In the genomic region with DNA sequence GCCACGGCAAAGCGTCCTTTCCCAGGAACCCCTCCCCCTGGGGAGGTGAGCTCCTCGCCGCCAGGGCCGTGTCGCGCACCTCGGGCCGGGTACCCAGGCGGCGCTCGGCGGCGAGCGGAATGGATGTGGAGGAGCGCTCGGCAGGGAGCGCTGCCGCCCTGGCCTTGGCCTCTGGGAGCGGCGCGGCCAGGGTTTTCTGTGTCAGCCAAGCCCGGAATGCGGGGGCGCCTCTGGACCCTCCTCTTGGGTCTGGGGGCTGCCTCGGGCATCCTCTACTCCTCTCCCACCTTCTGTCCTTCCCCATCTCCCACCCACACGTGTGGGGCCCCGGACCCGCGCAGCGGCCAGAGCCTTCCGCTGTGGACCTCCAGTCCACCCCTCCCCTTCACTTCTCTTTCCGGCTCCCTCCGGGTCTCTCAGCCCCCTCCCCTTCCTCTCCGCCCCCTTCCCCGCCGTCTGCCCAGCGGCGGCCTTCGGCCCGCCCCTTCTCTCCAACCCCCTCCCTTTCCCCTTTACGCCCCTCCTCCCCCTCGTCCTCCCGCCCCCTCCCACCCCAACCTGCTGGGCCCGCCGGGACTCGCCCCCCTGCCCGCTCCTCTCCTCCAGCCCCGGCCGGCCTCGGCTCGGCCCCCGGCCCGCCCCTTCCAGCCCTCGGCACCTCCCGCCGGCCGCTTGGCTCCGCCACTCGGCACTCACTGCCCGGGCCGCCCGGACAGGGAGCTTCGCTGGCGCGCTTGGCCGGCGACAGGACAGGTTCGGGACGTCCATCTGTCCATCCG, we compare ENCODE assay signal across 8 cellular contexts. TPM values are rescaled to one million over a fixed set of nuclear protein-coding genes. Genes with fewer than 3 reads are reported as not detected.
DNase-seq lines count a peak whose midpoint lies in the region; ATAC-seq, FAIRE-seq and TF ChIP-seq lines count a peak whose summit lies in the region.

Gene MERTK, plus strand, starts transcription at position 684 of the 779 bp plus-strand sequence. CDS start 129 bp downstream, outside the sequence.

- peaks cover 34% of the 10 kb centered on the region for H3K27me3 Mint-ChIP-seq in nephron progenitor cell (ENCODE audit: low read depth, poor library complexity)

- FAIRE-seq in HTR-8/SVneo (lab: Jason Lieb, UNC) (peak; percentile 63), RCC 7860 (lab: Jason Lieb, UNC) (no peak)

- peak; percentile 74 for ATAC-seq in GM18502 (IDR thresholded peaks at IDR 0.05; ENCODE audit: poor library complexity, unreplicated experiment)

- H3K4me1 Mint-ChIP-seq in nephron progenitor cell, result peaks cover 21% of the 10 kb centered on the region

- H3K9me3 Mint-ChIP-seq in nephron progenitor cell, result no peaks in the 10 kb centered on the region

- H3K27ac Mint-ChIP-seq in nephron progenitor cell, result peak within 1 kb of the TSS; percentile 79

- TF ChIP-seq CTCF in foreskin fibroblast (IDR thresholded peaks at IDR 0.05; ENCODE audit: low read depth, low read length) (peak; percentile 56), nephron progenitor cell (IDR thresholded peaks at IDR 0.05) (peak; percentile 20), thyroid gland (IDR thresholded peaks at IDR 0.05) (peak; percentile 17 to 87 (median 68))

- no peaks in the 10 kb centered on the region for H3K36me3 ChIP-seq in thyroid gland

- intact Hi-C loops in thyroid gland (cut with DNase I), result no loop called here

- DNase-seq in 8988T, result peak; percentile 87
- peak; percentile 86 for DNase-seq in HTR-8/SVneo (ENCODE audit: insufficient read length, low spot score)
- peak; percentile 45 for DNase-seq in RCC 7860 (ENCODE audit: low spot score)
- DNase-seq in activated effector memory CD4-positive, alpha-beta T cell treated with anti-CD3 and anti-CD28 coated beads, Interleukin-2, amount 50 U/mL, for 16 hours, result peak; percentile 81
- DNase-seq in foreskin fibroblast, result peak in 1 of 2 donors; percentile 85
- DNase-seq in nephron progenitor cell, result peak; percentile 92
- peak; percentile 94 to 95 for DNase-seq in thyroid gland

- H3K27ac ChIP-seq in thyroid gland, result peak within 1 kb of the TSS; percentile 89 to 92 (median 89)

- TF ChIP-seq POLR2A in thyroid gland (IDR thresholded peaks at IDR 0.05), result peak; percentile 64 to 91

- H3K36me3 Mint-ChIP-seq in nephron progenitor cell (ENCODE audit: low read depth), result no peaks in the 10 kb centered on the region

- H3K4me3 ChIP-seq in foreskin fibroblast (ENCODE audit: low read depth in 1 of 2, low read length in 2 of 2), result peak within 1 kb of the TSS; percentile 49 to 69
- peak within 1 kb of the TSS; percentile 73 to 89 (median 85) for H3K4me3 ChIP-seq in thyroid gland (replicated peaks in 1 of 3)

- peak within 1 kb of the TSS; percentile 91 for H3K4me3 Mint-ChIP-seq in nephron progenitor cell

- WGBS in thyroid gland, 2 donors, result 0 to 1% methylated on average over 22 to 34 of the region's 71 CpGs

- H3K4me1 ChIP-seq in thyroid gland, result peaks cover 0 to 8% of the 10 kb centered on the region in 2 donors

- no peaks in the 10 kb centered on the region for H3K9me3 ChIP-seq in thyroid gland

- no peaks in the 10 kb centered on the region for H3K27me3 ChIP-seq in thyroid gland

RNA-seq across cellular contexts. Expression of gene MERTK, which starts in this region (rescaled TPM):
- total RNA-seq in thyroid gland, result 10 to 100 TPM; 23.5 to 36.7 (median 32.9) TPM
